ENCODE assay signal across 14 cellular contexts in the genomic region with DNA sequence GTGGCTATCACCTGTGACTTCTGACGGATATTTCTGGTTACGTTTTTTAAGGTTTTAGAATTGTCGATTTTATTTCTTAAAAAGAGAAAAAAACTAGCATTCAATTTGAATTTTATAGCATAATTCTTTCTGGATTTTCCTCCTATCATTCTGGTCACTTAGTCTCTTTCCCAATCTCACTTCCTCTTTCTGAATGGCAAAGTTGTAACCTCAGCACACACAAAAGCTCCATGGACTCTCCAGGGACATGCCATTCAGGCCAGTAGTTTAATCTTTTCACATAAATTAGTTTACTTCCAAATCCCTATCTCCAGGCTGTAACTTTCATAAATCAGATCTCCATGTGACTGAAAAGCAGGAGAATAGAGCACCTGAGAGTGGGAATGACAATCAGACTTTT.
"Had no signal": no experiment of that assay in that cellular context is flagged by ENCODE, and none has a peak within 500 bp of the region (broad histone marks: within the 10 kb centered on the region; RNA-seq: fewer than 3 reads in every experiment).

No MANE protein-coding gene starts in this region.

- H3K4me1 Mint-ChIP-seq: activated B cell treated with CpG ODN at 0.5 μM for 24 hours had no signal

- DNase-seq: activated B cell treated with CpG ODN at 0.5 μM for 24 hours; activated CD4-positive, alpha-beta T cell treated with anti-CD3 and anti-CD28 coated beads, Interleukin-2, amount 50 U/mL, for 1 hour; activated naive CD8-positive, alpha-beta T cell treated with anti-CD3 and anti-CD28 coated beads, Interleukin-2, amount 10 ng/mL, durations not matched to agents 7 days and 5 days; activated T-cell treated with anti-CD3 and anti-CD28 coated beads, Interleukin-2, amount 50 U/mL, for 4 hours; anterior cingulate cortex; cerebellar nuclear complex; dermis blood vessel endothelial cell; endodermal cell; erythroblast; kidney glomerular epithelial cell; pancreas; stimulated activated CD4-positive, alpha-beta T cell treated with anti-CD3 and anti-CD28 coated beads, Interleukin-4, amount 100 ng/mL, for 1 hour; stimulated activated CD8-positive, alpha-beta memory T cell treated with anti-CD3 and anti-CD28 coated beads, Interleukin-4, amount 100 ng/mL, for 48 hours; stimulated activated naive CD8-positive, alpha-beta T cell treated with anti-CD3 and anti-CD28 coated beads, Interleukin-15, amount 100 ng/mL, for 72 hours had no signal

- H3K27ac Mint-ChIP-seq: activated B cell treated with CpG ODN at 0.5 μM for 24 hours; activated naive CD8-positive, alpha-beta T cell treated with anti-CD3 and anti-CD28 coated beads, Interleukin-2, amount 10 ng/mL, durations not matched to agents 7 days and 5 days; endodermal cell; stimulated activated naive CD8-positive, alpha-beta T cell treated with anti-CD3 and anti-CD28 coated beads, Interleukin-15, amount 100 ng/mL, for 72 hours had no signal

- ATAC-seq: activated T-cell treated with anti-CD3 and anti-CD28 coated beads, Interleukin-2, amount 50 U/mL, for 4 hours; pancreas; stimulated activated naive CD8-positive, alpha-beta T cell treated with anti-CD3 and anti-CD28 coated beads, Interleukin-15, amount 100 ng/mL, for 72 hours had no signal

- H3K27me3 Mint-ChIP-seq: activated B cell treated with CpG ODN at 0.5 μM for 24 hours; activated naive CD8-positive, alpha-beta T cell treated with anti-CD3 and anti-CD28 coated beads, Interleukin-2, amount 10 ng/mL, durations not matched to agents 7 days and 5 days; stimulated activated naive CD8-positive, alpha-beta T cell treated with anti-CD3 and anti-CD28 coated beads, Interleukin-15, amount 100 ng/mL, for 72 hours had no signal

- H3K9me3 Mint-ChIP-seq: activated B cell treated with CpG ODN at 0.5 μM for 24 hours; activated naive CD8-positive, alpha-beta T cell treated with anti-CD3 and anti-CD28 coated beads, Interleukin-2, amount 10 ng/mL, durations not matched to agents 7 days and 5 days; activated T-cell treated with anti-CD3 and anti-CD28 coated beads, Interleukin-2, amount 50 U/mL, for 4 hours; endodermal cell; stimulated activated naive CD8-positive, alpha-beta T cell treated with anti-CD3 and anti-CD28 coated beads, Interleukin-15, amount 100 ng/mL, for 72 hours had no signal

- H3K4me3 Mint-ChIP-seq: activated B cell treated with CpG ODN at 0.5 μM for 24 hours; activated naive CD8-positive, alpha-beta T cell treated with anti-CD3 and anti-CD28 coated beads, Interleukin-2, amount 10 ng/mL, durations not matched to agents 7 days and 5 days; activated T-cell treated with anti-CD3 and anti-CD28 coated beads, Interleukin-2, amount 50 U/mL, for 4 hours; endodermal cell; stimulated activated naive CD8-positive, alpha-beta T cell treated with anti-CD3 and anti-CD28 coated beads, Interleukin-15, amount 100 ng/mL, for 72 hours had no signal
